8 cellular contexts compared by ENCODE assay signal in the genomic region with DNA sequence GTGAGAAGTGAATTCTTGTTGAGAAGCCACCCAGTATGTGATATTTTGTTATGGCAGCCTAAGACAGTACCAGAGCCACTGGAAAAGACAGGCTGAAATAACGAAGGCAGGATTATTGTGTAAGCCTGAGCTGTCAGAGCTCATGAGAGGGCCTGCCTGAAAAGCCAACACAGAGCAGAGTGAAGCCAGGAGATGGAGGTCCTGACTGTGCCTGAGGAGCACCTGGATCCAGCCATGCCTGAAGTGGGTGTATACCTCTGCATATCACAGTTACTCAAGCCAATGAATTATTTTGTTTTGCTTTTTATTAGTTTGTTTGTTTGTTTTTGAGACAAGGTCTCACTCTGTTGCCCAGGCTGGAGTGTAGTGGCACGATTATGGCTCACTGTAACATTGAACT.
"Had no signal": no experiment of that assay in that cellular context is flagged by ENCODE, and none has a peak within 500 bp of the region (broad histone marks: within the 10 kb centered on the region; RNA-seq: fewer than 3 reads in every experiment).

No MANE protein-coding gene starts in this region.

- H3K27ac ChIP-seq: HL-60 had no signal

- FAIRE-seq: H1, H54, K562 had no signal

- H3K4me3 ChIP-seq: GM23338, K562 had no signal

- DNase-seq: H9, HCEC 1CT, IMR-90 had no signal

- H3K4me2 ChIP-seq: GM23338 had no signal

- H2AFZ ChIP-seq: GM23338 had no signal

- H3K4me3 Mint-ChIP-seq: GM23338, H9 had no signal

- H3K9me3 Mint-ChIP-seq: GM23338, H9 had no signal

- H3K27ac Mint-ChIP-seq: GM23338, H9 had no signal

- ATAC-seq: GM23338, K562 had no signal
